In the genomic region with DNA sequence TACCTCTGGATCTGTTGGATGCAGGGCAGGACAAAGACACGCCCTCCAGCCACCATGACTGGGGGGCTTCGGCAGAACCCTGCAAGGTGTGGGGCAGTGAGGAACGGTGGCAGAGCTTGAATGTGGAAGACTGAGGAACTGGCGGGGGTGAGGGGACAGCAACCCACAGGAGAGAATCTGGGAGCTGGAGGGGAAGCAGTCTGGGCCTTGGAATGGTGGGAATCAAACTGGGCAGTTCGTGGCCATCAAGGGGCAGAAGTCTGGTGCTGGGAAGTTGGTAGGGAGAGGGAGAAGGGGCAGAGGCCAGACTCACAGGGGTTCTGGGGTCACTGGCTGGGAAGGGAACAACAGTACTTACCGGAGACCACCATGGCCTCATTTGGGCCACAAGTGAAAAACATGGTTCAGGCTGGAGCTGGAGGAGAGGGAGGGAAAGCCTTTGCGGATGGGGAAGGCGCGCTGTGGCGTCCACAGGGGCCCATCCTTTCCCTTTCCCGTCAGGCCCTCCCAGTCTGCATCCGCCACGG, we compare ENCODE assay signal across 6 cellular contexts. TPM values are rescaled to one million over a fixed set of nuclear protein-coding genes. Genes with fewer than 3 reads are reported as not detected.
A peak's percentile ranks its signal among the peaks of the same experiment; 100 is the strongest.
DNase-seq lines count a peak whose midpoint lies in the region; ATAC-seq and TF ChIP-seq lines count a peak whose summit lies in the region.

No MANE protein-coding gene starts in this region.

- DNase-seq in CD8-positive, alpha-beta T cell, result no peak
- no peak for DNase-seq in T-cell
- DNase-seq in immature natural killer cell, result no peak
- DNase-seq in NCI-H2171 (lab: John Stamatoyannopoulos, UW), result no peak

- peaks cover 52% of the 10 kb centered on the region for H3K4me1 ChIP-seq in CD8-positive, alpha-beta T cell (ENCODE audit: insufficient read depth, low read length)

- H3K9me3 ChIP-seq in CD8-positive, alpha-beta T cell (ENCODE audit: low read length), result no peaks in the 10 kb centered on the region

- CTCF ChIA-PET in CD8-positive, alpha-beta T cell (lab: Charles Lee), result interaction anchor here (0.9 to 1.7 kb wide), 6 partner anchors 11 to 289 kb away, joined by 3 to 12 read pairs (median 4); no protein-coding TSS in a partner anchor
- CTCF ChIA-PET in T-cell (lab: Charles Lee), result interaction anchor here in 1 of 2 donors (0.8 kb wide), 1 partner anchor 20 kb away, joined by 3 read pairs; no protein-coding TSS in a partner anchor

- POLR2A ChIA-PET in CD8-positive, alpha-beta T cell (lab: Charles Lee), result interaction anchor here (0.7 to 1.2 kb wide), 3 partner anchors 12 to 141 kb away, joined by 3 read pairs; no protein-coding TSS in a partner anchor
- POLR2A ChIA-PET in T-cell (lab: Charles Lee), result no interaction called here

- no peak for ATAC-seq in CD8-positive, alpha-beta T cell
- no peak for ATAC-seq in T-cell (replicated peaks in 1 of 4)
- no peak for ATAC-seq in GM18517 (IDR thresholded peaks at IDR 0.05; ENCODE audit: unreplicated experiment)
- no peak for ATAC-seq in HG03159 (IDR thresholded peaks at IDR 0.05; ENCODE audit: unreplicated experiment)

- H3K36me3 Mint-ChIP-seq in CD8-positive, alpha-beta T cell, result peaks cover 47% of the 10 kb centered on the region
- peaks cover 32% of the 10 kb centered on the region for H3K36me3 Mint-ChIP-seq in T-cell
- peaks cover 21 to 40% (median 22%) of the 10 kb centered on the region in 3 donors for H3K36me3 Mint-ChIP-seq in immature natural killer cell

- H3K4me3 ChIP-seq in CD8-positive, alpha-beta T cell (ENCODE audit: low read depth, low read length), result peak overlapping the region; percentile 75

- peak overlapping the region; percentile 91 for H3K4me3 Mint-ChIP-seq in CD8-positive, alpha-beta T cell
- peak overlapping the region; percentile 88 to 96 (median 94) for H3K4me3 Mint-ChIP-seq in T-cell
- H3K4me3 Mint-ChIP-seq in immature natural killer cell, result peak overlapping the region; percentile 89 to 91 (median 89)

- peak overlapping the region; percentile 49 for H3K27ac ChIP-seq in CD8-positive, alpha-beta T cell (ENCODE audit: low read depth, low read length)

- no peaks in the 10 kb centered on the region for H3K9me3 Mint-ChIP-seq in CD8-positive, alpha-beta T cell
- H3K9me3 Mint-ChIP-seq in T-cell (no peaks in the 10 kb centered on the region), immature natural killer cell (peaks cover 0 to 2% (median 0%) of the 10 kb centered on the region in 6 donors)

- peak overlapping the region; percentile 85 for H3K27ac Mint-ChIP-seq in CD8-positive, alpha-beta T cell
- H3K27ac Mint-ChIP-seq in T-cell, result peak overlapping the region; percentile 89 to 93
- peak overlapping the region; percentile 76 to 94 (median 85) for H3K27ac Mint-ChIP-seq in immature natural killer cell

- no peaks in the 10 kb centered on the region for H3K36me3 ChIP-seq in CD8-positive, alpha-beta T cell (ENCODE audit: insufficient read depth, low read length)

- no peaks in the 10 kb centered on the region for H3K27me3 Mint-ChIP-seq in CD8-positive, alpha-beta T cell (ENCODE audit: low read depth)
- H3K27me3 Mint-ChIP-seq in T-cell (no peaks in the 10 kb centered on the region), immature natural killer cell (ENCODE audit: low read depth in 3 of 3) (peaks cover 3 to 26% (median 4%) of the 10 kb centered on the region in 3 donors)

- no peaks in the 10 kb centered on the region for H3K27me3 ChIP-seq in CD8-positive, alpha-beta T cell (ENCODE audit: insufficient read depth, low read length)

- intact Hi-C loops in CD8-positive, alpha-beta T cell (cut with DNase I, micrococcal nuclease), result loop anchor here (5.0 kb wide), 3 partner anchors 40 to 345 kb away; no protein-coding TSS in a partner anchor

- H3K4me1 Mint-ChIP-seq in CD8-positive, alpha-beta T cell (ENCODE audit: low read depth), result peaks cover 66% of the 10 kb centered on the region
- H3K4me1 Mint-ChIP-seq in T-cell (peaks cover 62 to 69% (median 68%) of the 10 kb centered on the region in 3 donors), immature natural killer cell (peaks cover 65 to 75% of the 10 kb centered on the region in 2 donors)

- no peak for TF ChIP-seq CTCF in CD8-positive, alpha-beta T cell (IDR thresholded peaks at IDR 0.05)

RNA-seq across cellular contexts. Expression of gene FLOT1, which starts 0.6 kb away (rescaled TPM):
- total RNA-seq in CD8-positive, alpha-beta T cell, result 10 to 100 TPM; 27.5 to 27.8 TPM
- 100 to 1,000 TPM in 1 of 5 donors, 10 to 100 TPM in 4; 62.2 to 109 (median 74.2) TPM for total RNA-seq in T-cell
- polyA plus RNA-seq in immature natural killer cell, result 100 to 1,000 TPM; 148 to 214 (median 174) TPM

RNA-seq across cellular contexts. Expression of gene IER3, which starts 2.5 kb away (rescaled TPM):
- 1 to 10 TPM; 9.7 to 9.9 TPM for total RNA-seq in CD8-positive, alpha-beta T cell
- total RNA-seq in T-cell, result 10 to 100 TPM in 4 of 5 donors, 1 to 10 TPM in 1; 8.9 to 30.8 (median 12.4) TPM
- polyA plus RNA-seq in immature natural killer cell, result 1 to 10 TPM; 1.0 to 2.7 (median 1.6) TPM

RNA-seq across cellular contexts. Expression of gene TUBB, which starts 21.7 kb away (rescaled TPM):
- total RNA-seq in CD8-positive, alpha-beta T cell, result 10 to 100 TPM; 61.3 to 63.1 TPM
- total RNA-seq in T-cell, result 100 to 1,000 TPM; 108 to 246 (median 202) TPM
- polyA plus RNA-seq in immature natural killer cell, result 100 to 1,000 TPM in 1 of 3 donors, 10 to 100 TPM in 2; 80.8 to 215 (median 84.0) TPM

RNA-seq across cellular contexts. Expression of gene MDC1, which starts 24.8 kb away (rescaled TPM):
- 10 to 100 TPM; 38.9 to 48.8 TPM for total RNA-seq in CD8-positive, alpha-beta T cell
- total RNA-seq in T-cell, result 10 to 100 TPM; 42.3 to 69.7 (median 53.4) TPM
- 10 to 100 TPM in 1 of 3 donors, 1 to 10 TPM in 1, not detected in 1; 3.0 to 16.5 TPM for polyA plus RNA-seq in immature natural killer cell

RNA-seq across cellular contexts. Expression of gene NRM, which starts 51.1 kb away (rescaled TPM):
- total RNA-seq in CD8-positive, alpha-beta T cell, result 1 to 10 TPM; 1.5 to 2.0 TPM
- total RNA-seq in T-cell, result 1 to 10 TPM; 4.2 to 6.9 (median 5.5) TPM
- 10 to 100 TPM in 1 of 3 donors, 1 to 10 TPM in 2; 6.7 to 20.1 (median 8.4) TPM for polyA plus RNA-seq in immature natural killer cell
